ENCODE assay signal across 1 cellular context in the genomic region with DNA sequence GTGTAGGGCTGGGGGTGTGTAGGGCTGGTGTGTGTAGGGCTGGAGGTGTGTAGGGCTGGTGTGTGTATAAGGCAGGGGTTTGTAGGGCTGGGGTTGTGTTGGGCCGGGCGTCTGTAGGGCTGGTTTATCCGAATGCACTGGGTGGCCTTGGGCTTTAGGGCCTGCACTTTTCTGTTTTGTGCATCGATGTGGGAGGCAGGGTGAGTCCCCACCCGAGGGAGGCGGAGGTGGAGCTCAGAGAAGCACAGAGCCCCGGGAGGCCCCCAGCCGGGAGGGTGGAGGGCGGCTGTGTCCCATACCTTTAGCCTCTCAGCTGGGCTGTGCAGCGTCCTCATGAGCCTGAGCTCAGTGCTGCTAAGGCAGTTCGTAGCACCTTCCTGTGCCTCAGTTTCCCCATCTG.
TF ChIP-seq lines count a peak whose summit lies in the region.

No MANE protein-coding gene starts in this region.

TF ChIP-seq in IMR-90, 13 proteins besides CTCF, POLR2A, EP300 and RAD21:
- no peak for TF ChIP-seq MXI1 (IDR thresholded peaks at IDR 0.05; ENCODE audit: borderline replicate concordance, low read depth, low read length)
TF ChIP-seq in IMR-90: peak in this region for 0.
